ENCODE assay signal across 1 cellular context in the genomic region with DNA sequence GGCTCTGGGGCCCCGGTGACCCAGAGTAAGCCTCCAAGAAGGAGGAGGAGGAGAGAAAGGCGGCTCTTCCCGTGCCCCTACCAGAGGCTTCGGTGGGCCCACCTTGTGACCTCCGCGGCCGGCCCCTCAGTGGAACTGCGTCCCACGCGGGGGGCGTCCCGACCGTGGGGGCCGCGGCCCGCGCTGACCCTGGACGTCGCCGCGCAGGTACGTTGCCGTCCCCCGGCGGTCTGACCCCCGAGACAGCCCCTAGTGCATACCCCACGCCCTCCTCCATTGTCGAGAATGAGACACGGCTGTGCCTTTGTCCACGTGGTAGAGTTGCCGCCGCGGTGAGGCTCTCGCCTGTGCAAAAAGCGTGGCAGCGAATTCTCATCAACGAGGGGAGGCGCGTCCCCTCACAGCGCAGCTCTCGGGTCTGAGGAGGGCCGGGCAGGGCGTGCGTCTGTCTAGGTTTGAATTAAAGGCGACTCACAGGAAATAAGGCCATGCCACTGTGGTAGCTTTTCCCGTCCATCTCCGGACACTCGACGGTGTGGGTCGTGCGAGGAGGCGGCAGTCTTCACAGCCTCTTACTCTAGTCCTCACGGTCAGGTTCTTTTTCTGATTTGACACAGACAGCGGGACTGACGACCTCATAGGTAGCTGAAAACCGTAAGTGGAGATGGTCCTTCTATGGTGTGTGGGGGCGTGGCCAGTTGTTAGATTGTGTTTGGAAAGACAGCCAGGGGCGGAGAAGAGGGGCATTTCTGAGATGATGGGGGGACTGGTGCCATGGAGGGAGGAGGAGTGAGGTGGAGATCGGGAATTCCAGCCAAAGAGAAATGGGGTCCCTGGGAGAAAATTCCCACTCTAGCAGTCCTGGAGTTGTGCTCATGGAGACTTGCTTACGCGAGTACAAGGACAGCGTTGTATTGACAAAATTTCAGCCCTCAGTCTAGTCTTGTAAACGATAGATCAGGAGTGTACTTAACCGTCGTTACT.
A peak's percentile ranks its signal among the peaks of the same experiment; 100 is the strongest.
TF ChIP-seq lines count a peak whose summit lies in the region.

No MANE protein-coding gene starts in this region.

TF ChIP-seq in HepG2, 621 proteins besides CTCF, POLR2A, EP300 and RAD21 (continued from another document and continues in another):
- no peak for TF ChIP-seq ZXDC (CRISPR knock-in tag; IDR thresholded peaks at IDR 0.05)
- TF ChIP-seq, protein P1, sequence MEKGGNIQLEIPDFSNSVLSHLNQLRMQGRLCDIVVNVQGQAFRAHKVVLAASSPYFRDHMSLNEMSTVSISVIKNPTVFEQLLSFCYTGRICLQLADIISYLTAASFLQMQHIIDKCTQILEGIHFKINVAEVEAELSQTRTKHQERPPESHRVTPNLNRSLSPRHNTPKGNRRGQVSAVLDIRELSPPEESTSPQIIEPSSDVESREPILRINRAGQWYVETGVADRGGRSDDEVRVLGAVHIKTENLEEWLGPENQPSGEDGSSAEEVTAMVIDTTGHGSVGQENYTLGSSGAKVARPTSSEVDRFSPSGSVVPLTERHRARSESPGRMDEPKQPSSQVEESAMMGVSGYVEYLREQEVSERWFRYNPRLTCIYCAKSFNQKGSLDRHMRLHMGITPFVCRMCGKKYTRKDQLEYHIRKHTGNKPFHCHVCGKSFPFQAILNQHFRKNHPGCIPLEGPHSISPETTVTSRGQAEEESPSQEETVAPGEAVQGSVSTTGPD (CRISPR knock-in tag; IDR thresholded peaks at IDR 0.05): no peak
- TF ChIP-seq ZNF10 (CRISPR knock-in tag; IDR thresholded peaks at IDR 0.05; ENCODE audit: borderline replicate concordance, low read depth): no peak; the same call in 1 of the 2 replicates
- TF ChIP-seq ZFP91 (CRISPR knock-in tag; IDR thresholded peaks at IDR 0.05; ENCODE audit: borderline replicate concordance): peak; percentile 90
- TF ChIP-seq, protein P2, sequence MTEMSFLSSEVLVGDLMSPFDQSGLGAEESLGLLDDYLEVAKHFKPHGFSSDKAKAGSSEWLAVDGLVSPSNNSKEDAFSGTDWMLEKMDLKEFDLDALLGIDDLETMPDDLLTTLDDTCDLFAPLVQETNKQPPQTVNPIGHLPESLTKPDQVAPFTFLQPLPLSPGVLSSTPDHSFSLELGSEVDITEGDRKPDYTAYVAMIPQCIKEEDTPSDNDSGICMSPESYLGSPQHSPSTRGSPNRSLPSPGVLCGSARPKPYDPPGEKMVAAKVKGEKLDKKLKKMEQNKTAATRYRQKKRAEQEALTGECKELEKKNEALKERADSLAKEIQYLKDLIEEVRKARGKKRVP (CRISPR knock-in tag; IDR thresholded peaks at IDR 0.05): peak in 1 of 2 experiments; percentile 75; a peak in 2 of 4 replicates
- TF ChIP-seq ZMYM4 (CRISPR knock-in tag; IDR thresholded peaks at IDR 0.05): 0 out of 2 replicates have a peak, but pooled peaks have one; percentile 44
- 0 out of 2 replicates have a peak, but pooled peaks have one; percentile 52 for TF ChIP-seq CREBL2 (CRISPR knock-in tag; IDR thresholded peaks at IDR 0.05; ENCODE audit: borderline replicate concordance)
- 0 out of 2 replicates have a peak, but pooled peaks have one; percentile 30 for TF ChIP-seq ZNF619 (CRISPR knock-in tag; IDR thresholded peaks at IDR 0.05)
- peak; percentile 60 for TF ChIP-seq YEATS4 (CRISPR knock-in tag; IDR thresholded peaks at IDR 0.05; ENCODE audit: borderline replicate concordance)
- TF ChIP-seq AGO2 (optimal IDR thresholded peaks at IDR 0.05; ENCODE audit: low read depth, low read length): peak; percentile 60
- peak in 1 of 2 experiments; percentile 14; a peak in 2 of 4 replicates for TF ChIP-seq HMGXB4 (CRISPR knock-in tag; IDR thresholded peaks at IDR 0.05; ENCODE audit: borderline replicate concordance in 1 of 2, low read depth in 1 of 2)
- peak; percentile 83 for TF ChIP-seq ZNF160 (CRISPR knock-in tag; IDR thresholded peaks at IDR 0.05)
- TF ChIP-seq MEIS2 (CRISPR knock-in tag; IDR thresholded peaks at IDR 0.05): peak; percentile 58
- TF ChIP-seq CSRNP1 (CRISPR knock-in tag; IDR thresholded peaks at IDR 0.05): 0 out of 2 replicates have a peak, but pooled peaks have one; percentile 22
- TF ChIP-seq ZNF777 (CRISPR knock-in tag; IDR thresholded peaks at IDR 0.05): peak; percentile 88
- TF ChIP-seq DNMT3B (CRISPR knock-in tag; conservative IDR thresholded peaks at IDR 0.05): no peak
- TF ChIP-seq ZNF607 (CRISPR knock-in tag; IDR thresholded peaks at IDR 0.05; ENCODE audit: borderline replicate concordance): peak; percentile 84
- TF ChIP-seq ZNF33B (CRISPR knock-in tag; IDR thresholded peaks at IDR 0.05): peak; percentile 92
- TF ChIP-seq ZNF749 (CRISPR knock-in tag; IDR thresholded peaks at IDR 0.05; ENCODE audit: borderline replicate concordance): no peak
- TF ChIP-seq ZSCAN29 (CRISPR knock-in tag; conservative IDR thresholded peaks at IDR 0.05): peak; percentile 63; the same call in 1 of the 2 replicates
- no peak; the same call in 1 of the 2 replicates for TF ChIP-seq USF2 (IDR thresholded peaks at IDR 0.05; ENCODE audit: low read depth, low read length)
- TF ChIP-seq USF2 (CRISPR knock-in tag; IDR thresholded peaks at IDR 0.05; ENCODE audit: borderline replicate concordance): peak; percentile 57; the same call in 1 of the 2 replicates
- 0 out of 2 replicates have a peak, but pooled peaks have one; percentile 14 for TF ChIP-seq MLXIP (CRISPR knock-in tag; IDR thresholded peaks at IDR 0.05; ENCODE audit: borderline replicate concordance)
- TF ChIP-seq ISX (CRISPR knock-in tag; conservative IDR thresholded peaks at IDR 0.05): peak; percentile 61
- TF ChIP-seq U2AF1 (optimal IDR thresholded peaks at IDR 0.05; ENCODE audit: low read depth, low read length): peak; percentile 7
- TF ChIP-seq ZBTB7B (CRISPR knock-in tag; IDR thresholded peaks at IDR 0.05): no peak
- TF ChIP-seq IRF2 (CRISPR knock-in tag; IDR thresholded peaks at IDR 0.05): peak; percentile 60; the same call in 1 of the 2 replicates
- TF ChIP-seq ZNF773 (CRISPR knock-in tag; IDR thresholded peaks at IDR 0.05; ENCODE audit: borderline replicate concordance): peak; percentile 4; the same call in 1 of the 2 replicates
- peak; percentile 90 for TF ChIP-seq KDM5B (CRISPR knock-in tag; IDR thresholded peaks at IDR 0.05; ENCODE audit: borderline replicate concordance)
- TF ChIP-seq ZBTB49 (CRISPR knock-in tag; IDR thresholded peaks at IDR 0.05; ENCODE audit: borderline replicate concordance): 0 out of 2 replicates have a peak, but pooled peaks have one; percentile 17
- TF ChIP-seq EED (CRISPR knock-in tag; IDR thresholded peaks at IDR 0.05): peak; percentile 97
- no peak for TF ChIP-seq SSRP1 (CRISPR knock-in tag; IDR thresholded peaks at IDR 0.05)
- TF ChIP-seq ZNF530 (CRISPR knock-in tag; IDR thresholded peaks at IDR 0.05; ENCODE audit: low read depth): 0 out of 2 replicates have a peak, but pooled peaks have one; percentile 84
- TF ChIP-seq GABPB1 (CRISPR knock-in tag; IDR thresholded peaks at IDR 0.05): peak; percentile 81
